ENCODE assay signal across 8 cellular contexts in genomic region chr4:106315968-106316772, GRCh38. TPM values are rescaled to one million over a fixed set of nuclear protein-coding genes. Genes with fewer than 3 reads are reported as not detected.
DNase-seq lines count a peak whose midpoint lies in the region; ATAC-seq and TF ChIP-seq lines count a peak whose summit lies in the region.

TSS of gene AIMP1 (plus strand) at chr4:106316550. CDS start at chr4:106325010, 8,460 bp downstream.
TSS of gene TBCK (minus strand) at chr4:106316209. CDS start at chr4:106308960, 7,249 bp downstream.

- H3K4me3 ChIP-seq in hepatocyte: peak within 1 kb of the TSS; percentile 74

- DNase-seq in NCI-H2029 (lab: John Stamatoyannopoulos, UW) (peak; percentile 80), T-helper 22 cell (ENCODE audit: low read depth) (peak; percentile 78), astrocyte of the hippocampus (ENCODE audit: low read depth, low spot score) (peak; percentile 95), hepatocyte (ENCODE audit: low spot score) (peak; percentile 93), renal cortical epithelial cell (ENCODE audit: low read depth) (peak; percentile 84), 8988T (no peak)

- H3K27ac ChIP-seq in hepatocyte: peak within 1 kb of the TSS; percentile 99

- H4K20me1 ChIP-seq in hepatocyte (ENCODE audit: insufficient read depth, poor library complexity, severe bottlenecking): peaks cover 2% of the 10 kb centered on the region

- peaks cover 87% of the 10 kb centered on the region for H3K79me2 ChIP-seq in hepatocyte

- H3K4me1 ChIP-seq in hepatocyte (ENCODE audit: insufficient read depth): peaks cover 10% of the 10 kb centered on the region

- no peak for TF ChIP-seq CTCF in hepatocyte (IDR thresholded peaks at IDR 0.05; ENCODE audit: poor library complexity)

- H3K36me3 ChIP-seq in hepatocyte (replicated peaks; ENCODE audit: insufficient read depth, low read depth): no peaks in the 10 kb centered on the region

- WGBS in hepatocyte (ENCODE audit: low lambda C conversion rate, missing lambda C conversion rate): 1% methylated on average over 43 of the region's 44 CpGs

- H3K4me2 ChIP-seq in hepatocyte: peak within 1 kb of the TSS; percentile 89

- no peaks in the 10 kb centered on the region for H3K9me2 ChIP-seq in hepatocyte (replicated peaks; ENCODE audit: insufficient read depth)

- H3K27me3 ChIP-seq in hepatocyte: no peaks in the 10 kb centered on the region

- ATAC-seq in GM18508 (IDR thresholded peaks at IDR 0.05; ENCODE audit: insufficient read depth, unreplicated experiment) (peak; percentile 73), HG02981 (IDR thresholded peaks at IDR 0.05; ENCODE audit: unreplicated experiment) (peak; percentile 86)

- peak within 1 kb of the TSS; percentile 73 for H2AFZ ChIP-seq in hepatocyte

- no peaks in the 10 kb centered on the region for H3K9me3 ChIP-seq in hepatocyte (ENCODE audit: low read depth)

RNA-seq across cellular contexts. Expression of gene AIMP1, which starts in this region (rescaled TPM):
- total RNA-seq in hepatocyte (28.3 and 33.7 TPM in 2 replicates), renal cortical epithelial cell (36.2 and 41.8 TPM in 2 replicates)
- polyA plus RNA-seq in hepatocyte: 53.7 and 56.6 TPM in 2 replicates

RNA-seq across cellular contexts. Expression of gene TBCK, which starts in this region (rescaled TPM):
- total RNA-seq in hepatocyte: 46.0 and 49.7 TPM in 2 replicates
- 19.8 and 20.4 TPM in 2 replicates for polyA plus RNA-seq in hepatocyte
- total RNA-seq in renal cortical epithelial cell: 19.4 and 79.6 TPM in 2 replicates
